1 cellular context compared by ENCODE assay signal in the genomic region with DNA sequence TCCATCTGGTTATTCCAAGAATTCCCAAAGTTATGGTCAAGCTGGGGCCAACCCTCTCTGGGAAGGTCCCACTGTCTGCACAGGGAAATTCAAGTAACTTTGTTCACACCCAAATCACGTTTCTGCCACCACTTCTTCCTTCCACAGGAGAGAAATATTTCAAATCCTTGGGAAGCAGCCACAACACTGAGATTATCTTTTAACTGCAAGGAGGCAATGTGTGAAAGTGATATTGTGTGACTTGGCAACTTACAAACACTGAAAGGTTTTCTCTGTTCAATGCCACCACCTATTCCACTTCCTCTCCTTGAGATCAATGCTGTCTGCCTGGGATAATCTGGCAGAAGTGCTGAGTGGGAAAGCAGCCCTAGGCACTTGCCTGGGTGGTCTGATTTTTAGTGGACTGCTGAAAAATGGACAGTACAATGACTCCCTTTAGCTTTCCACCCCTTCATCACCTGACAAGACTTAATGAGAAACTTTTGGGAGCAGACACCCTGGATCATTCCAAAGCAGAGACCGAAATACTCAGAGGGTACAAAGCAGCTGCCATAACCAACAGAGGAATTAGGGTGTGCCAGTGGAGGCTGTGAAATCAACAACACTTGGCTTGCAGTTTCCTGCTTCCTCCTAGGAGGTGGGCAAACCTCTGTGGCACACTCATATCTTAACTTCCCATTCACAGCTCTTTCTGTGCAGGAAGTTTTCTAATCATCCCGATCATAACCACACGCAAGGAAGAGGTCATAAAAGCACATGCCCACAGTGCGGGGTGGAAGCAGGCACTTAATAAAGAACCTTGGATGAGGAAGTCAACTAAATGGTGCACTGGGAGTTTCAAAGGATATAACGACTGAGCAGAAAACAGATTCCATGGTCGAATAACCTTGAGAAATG.
TF ChIP-seq lines count a peak whose summit lies in the region.

No MANE protein-coding gene starts in this region.

TF ChIP-seq in K562, 482 proteins besides CTCF, POLR2A, EP300 and RAD21:
- TF ChIP-seq CBX5 (IDR thresholded peaks at IDR 0.05; ENCODE audit: borderline replicate concordance, low read depth): peak; percentile 87
- TF ChIP-seq BMI1 (IDR thresholded peaks at IDR 0.05; ENCODE audit: low read length): no peak
- no peak for TF ChIP-seq POLR3A (IDR thresholded peaks at IDR 0.05; ENCODE audit: borderline replicate concordance, extremely low read depth, insufficient read depth, insufficient read length)
- no peak for TF ChIP-seq FOXK1 (CRISPR knock-in tag; IDR thresholded peaks at IDR 0.05; ENCODE audit: borderline replicate concordance)
- TF ChIP-seq CBX1 (IDR thresholded peaks at IDR 0.05; ENCODE audit: low read depth): peak; percentile 48; the same call in 1 of the 2 replicates
- no peak for TF ChIP-seq ZNF197 (CRISPR knock-in tag; IDR thresholded peaks at IDR 0.05; ENCODE audit: low read depth)
- TF ChIP-seq CBX3 (IDR thresholded peaks at IDR 0.05; ENCODE audit: borderline replicate concordance in 1 of 2, low read length in 2 of 2): peak in 1 of 2 experiments; percentile 95; a peak in 1 of 3 replicates
- TF ChIP-seq SMAD1 (IDR thresholded peaks at IDR 0.05; ENCODE audit: low read depth, low read length, partially characterized antibody): no peak
- TF ChIP-seq, protein P1, sequence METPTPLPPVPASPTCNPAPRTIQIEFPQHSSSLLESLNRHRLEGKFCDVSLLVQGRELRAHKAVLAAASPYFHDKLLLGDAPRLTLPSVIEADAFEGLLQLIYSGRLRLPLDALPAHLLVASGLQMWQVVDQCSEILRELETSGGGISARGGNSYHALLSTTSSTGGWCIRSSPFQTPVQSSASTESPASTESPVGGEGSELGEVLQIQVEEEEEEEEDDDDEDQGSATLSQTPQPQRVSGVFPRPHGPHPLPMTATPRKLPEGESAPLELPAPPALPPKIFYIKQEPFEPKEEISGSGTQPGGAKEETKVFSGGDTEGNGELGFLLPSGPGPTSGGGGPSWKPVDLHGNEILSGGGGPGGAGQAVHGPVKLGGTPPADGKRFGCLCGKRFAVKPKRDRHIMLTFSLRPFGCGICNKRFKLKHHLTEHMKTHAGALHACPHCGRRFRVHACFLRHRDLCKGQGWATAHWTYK (CRISPR knock-in tag; IDR thresholded peaks at IDR 0.05): no peak
- peak; percentile 38; the same call in 1 of the 2 replicates for TF ChIP-seq TAL1 (IDR thresholded peaks at IDR 0.05)
- no peak for TF ChIP-seq RBM15 (IDR thresholded peaks at IDR 0.05; ENCODE audit: insufficient read depth, low read length)
- TF ChIP-seq ZNF217 (CRISPR knock-in tag; IDR thresholded peaks at IDR 0.05): no peak
- no peak for TF ChIP-seq ZNF644 (tag; IDR thresholded peaks at IDR 0.05; ENCODE audit: low read depth)
- TF ChIP-seq NEUROD1 (IDR thresholded peaks at IDR 0.05; ENCODE audit: borderline replicate concordance, low read depth, low read length, partially characterized antibody): no peak
- TF ChIP-seq CBFA2T3 (IDR thresholded peaks at IDR 0.05): peak; percentile 65
- TF ChIP-seq MAFK (IDR thresholded peaks at IDR 0.05; ENCODE audit: low read length): no peak
- no peak for TF ChIP-seq ZNF124 (CRISPR knock-in tag; IDR thresholded peaks at IDR 0.05)
- no peak for TF ChIP-seq CCNT2 (IDR thresholded peaks at IDR 0.05; ENCODE audit: borderline replicate concordance, extremely low read depth, insufficient read length, low read depth, low read length)
- TF ChIP-seq, protein P2, sequence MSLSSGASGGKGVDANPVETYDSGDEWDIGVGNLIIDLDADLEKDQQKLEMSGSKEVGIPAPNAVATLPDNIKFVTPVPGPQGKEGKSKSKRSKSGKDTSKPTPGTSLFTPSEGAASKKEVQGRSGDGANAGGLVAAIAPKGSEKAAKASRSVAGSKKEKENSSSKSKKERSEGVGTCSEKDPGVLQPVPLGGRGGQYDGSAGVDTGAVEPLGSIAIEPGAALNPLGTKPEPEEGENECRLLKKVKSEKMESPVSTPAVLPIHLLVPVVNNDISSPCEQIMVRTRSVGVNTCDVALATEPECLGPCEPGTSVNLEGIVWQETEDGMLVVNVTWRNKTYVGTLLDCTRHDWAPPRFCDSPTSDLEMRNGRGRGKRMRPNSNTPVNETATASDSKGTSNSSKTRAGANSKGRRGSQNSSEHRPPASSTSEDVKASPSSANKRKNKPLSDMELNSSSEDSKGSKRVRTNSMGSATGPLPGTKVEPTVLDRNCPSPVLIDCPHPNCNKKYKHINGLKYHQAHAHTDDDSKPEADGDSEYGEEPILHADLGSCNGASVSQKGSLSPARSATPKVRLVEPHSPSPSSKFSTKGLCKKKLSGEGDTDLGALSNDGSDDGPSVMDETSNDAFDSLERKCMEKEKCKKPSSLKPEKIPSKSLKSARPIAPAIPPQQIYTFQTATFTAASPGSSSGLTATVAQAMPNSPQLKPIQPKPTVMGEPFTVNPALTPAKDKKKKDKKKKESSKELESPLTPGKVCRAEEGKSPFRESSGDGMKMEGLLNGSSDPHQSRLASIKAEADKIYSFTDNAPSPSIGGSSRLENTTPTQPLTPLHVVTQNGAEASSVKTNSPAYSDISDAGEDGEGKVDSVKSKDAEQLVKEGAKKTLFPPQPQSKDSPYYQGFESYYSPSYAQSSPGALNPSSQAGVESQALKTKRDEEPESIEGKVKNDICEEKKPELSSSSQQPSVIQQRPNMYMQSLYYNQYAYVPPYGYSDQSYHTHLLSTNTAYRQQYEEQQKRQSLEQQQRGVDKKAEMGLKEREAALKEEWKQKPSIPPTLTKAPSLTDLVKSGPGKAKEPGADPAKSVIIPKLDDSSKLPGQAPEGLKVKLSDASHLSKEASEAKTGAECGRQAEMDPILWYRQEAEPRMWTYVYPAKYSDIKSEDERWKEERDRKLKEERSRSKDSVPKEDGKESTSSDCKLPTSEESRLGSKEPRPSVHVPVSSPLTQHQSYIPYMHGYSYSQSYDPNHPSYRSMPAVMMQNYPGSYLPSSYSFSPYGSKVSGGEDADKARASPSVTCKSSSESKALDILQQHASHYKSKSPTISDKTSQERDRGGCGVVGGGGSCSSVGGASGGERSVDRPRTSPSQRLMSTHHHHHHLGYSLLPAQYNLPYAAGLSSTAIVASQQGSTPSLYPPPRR (CRISPR knock-in tag; IDR thresholded peaks at IDR 0.05; ENCODE audit: borderline replicate concordance): no peak
- TF ChIP-seq, protein P3, sequence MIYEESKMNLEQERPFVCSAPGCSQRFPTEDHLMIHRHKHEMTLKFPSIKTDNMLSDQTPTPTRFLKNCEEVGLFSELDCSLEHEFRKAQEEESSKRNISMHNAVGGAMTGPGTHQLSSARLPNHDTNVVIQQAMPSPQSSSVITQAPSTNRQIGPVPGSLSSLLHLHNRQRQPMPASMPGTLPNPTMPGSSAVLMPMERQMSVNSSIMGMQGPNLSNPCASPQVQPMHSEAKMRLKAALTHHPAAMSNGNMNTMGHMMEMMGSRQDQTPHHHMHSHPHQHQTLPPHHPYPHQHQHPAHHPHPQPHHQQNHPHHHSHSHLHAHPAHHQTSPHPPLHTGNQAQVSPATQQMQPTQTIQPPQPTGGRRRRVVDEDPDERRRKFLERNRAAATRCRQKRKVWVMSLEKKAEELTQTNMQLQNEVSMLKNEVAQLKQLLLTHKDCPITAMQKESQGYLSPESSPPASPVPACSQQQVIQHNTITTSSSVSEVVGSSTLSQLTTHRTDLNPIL (CRISPR knock-in tag; IDR thresholded peaks at IDR 0.05): no peak
- TF ChIP-seq, protein P4, sequence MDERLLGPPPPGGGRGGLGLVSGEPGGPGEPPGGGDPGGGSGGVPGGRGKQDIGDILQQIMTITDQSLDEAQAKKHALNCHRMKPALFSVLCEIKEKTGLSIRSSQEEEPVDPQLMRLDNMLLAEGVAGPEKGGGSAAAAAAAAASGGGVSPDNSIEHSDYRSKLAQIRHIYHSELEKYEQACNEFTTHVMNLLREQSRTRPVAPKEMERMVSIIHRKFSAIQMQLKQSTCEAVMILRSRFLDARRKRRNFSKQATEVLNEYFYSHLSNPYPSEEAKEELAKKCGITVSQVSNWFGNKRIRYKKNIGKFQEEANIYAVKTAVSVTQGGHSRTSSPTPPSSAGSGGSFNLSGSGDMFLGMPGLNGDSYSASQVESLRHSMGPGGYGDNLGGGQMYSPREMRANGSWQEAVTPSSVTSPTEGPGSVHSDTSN (CRISPR knock-in tag; IDR thresholded peaks at IDR 0.05; ENCODE audit: low read depth): no peak
- TF ChIP-seq, protein P4 (tag; conservative IDR thresholded peaks at IDR 0.05; ENCODE audit: low read depth): no peak
- peak; percentile 44 for TF ChIP-seq ZFP36 (IDR thresholded peaks at IDR 0.05; ENCODE audit: low read depth, low read length, partially characterized antibody)
- peak in 1 of 2 experiments; percentile 51; a peak in 1 of 4 replicates for TF ChIP-seq TRIM24 (IDR thresholded peaks at IDR 0.05)
- TF ChIP-seq, protein P5, sequence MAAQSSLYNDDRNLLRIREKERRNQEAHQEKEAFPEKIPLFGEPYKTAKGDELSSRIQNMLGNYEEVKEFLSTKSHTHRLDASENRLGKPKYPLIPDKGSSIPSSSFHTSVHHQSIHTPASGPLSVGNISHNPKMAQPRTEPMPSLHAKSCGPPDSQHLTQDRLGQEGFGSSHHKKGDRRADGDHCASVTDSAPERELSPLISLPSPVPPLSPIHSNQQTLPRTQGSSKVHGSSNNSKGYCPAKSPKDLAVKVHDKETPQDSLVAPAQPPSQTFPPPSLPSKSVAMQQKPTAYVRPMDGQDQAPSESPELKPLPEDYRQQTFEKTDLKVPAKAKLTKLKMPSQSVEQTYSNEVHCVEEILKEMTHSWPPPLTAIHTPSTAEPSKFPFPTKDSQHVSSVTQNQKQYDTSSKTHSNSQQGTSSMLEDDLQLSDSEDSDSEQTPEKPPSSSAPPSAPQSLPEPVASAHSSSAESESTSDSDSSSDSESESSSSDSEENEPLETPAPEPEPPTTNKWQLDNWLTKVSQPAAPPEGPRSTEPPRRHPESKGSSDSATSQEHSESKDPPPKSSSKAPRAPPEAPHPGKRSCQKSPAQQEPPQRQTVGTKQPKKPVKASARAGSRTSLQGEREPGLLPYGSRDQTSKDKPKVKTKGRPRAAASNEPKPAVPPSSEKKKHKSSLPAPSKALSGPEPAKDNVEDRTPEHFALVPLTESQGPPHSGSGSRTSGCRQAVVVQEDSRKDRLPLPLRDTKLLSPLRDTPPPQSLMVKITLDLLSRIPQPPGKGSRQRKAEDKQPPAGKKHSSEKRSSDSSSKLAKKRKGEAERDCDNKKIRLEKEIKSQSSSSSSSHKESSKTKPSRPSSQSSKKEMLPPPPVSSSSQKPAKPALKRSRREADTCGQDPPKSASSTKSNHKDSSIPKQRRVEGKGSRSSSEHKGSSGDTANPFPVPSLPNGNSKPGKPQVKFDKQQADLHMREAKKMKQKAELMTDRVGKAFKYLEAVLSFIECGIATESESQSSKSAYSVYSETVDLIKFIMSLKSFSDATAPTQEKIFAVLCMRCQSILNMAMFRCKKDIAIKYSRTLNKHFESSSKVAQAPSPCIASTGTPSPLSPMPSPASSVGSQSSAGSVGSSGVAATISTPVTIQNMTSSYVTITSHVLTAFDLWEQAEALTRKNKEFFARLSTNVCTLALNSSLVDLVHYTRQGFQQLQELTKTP (IDR thresholded peaks at IDR 0.05; ENCODE audit: low read depth in 1 of 2, partially characterized antibody in 2 of 2): no peak
- peak; percentile 32; the same call in 1 of the 2 replicates for TF ChIP-seq CBFA2T2 (conservative IDR thresholded peaks at IDR 0.05)
- peak; percentile 57 for TF ChIP-seq TCF3 (CRISPR knock-in tag; IDR thresholded peaks at IDR 0.05)
- no peak for TF ChIP-seq COPS2 (conservative IDR thresholded peaks at IDR 0.05)
- TF ChIP-seq POLR2H (tag; IDR thresholded peaks at IDR 0.05; ENCODE audit: low read depth): no peak
- TF ChIP-seq SPI1 (IDR thresholded peaks at IDR 0.05; ENCODE audit: borderline replicate concordance, low read depth, low read length): peak; percentile 70; the same call in 1 of the 2 replicates
- no peak for TF ChIP-seq ZFX (CRISPR knock-in tag; IDR thresholded peaks at IDR 0.05)
- TF ChIP-seq CSDE1 (IDR thresholded peaks at IDR 0.05): no peak
- TF ChIP-seq TRIM28 (IDR thresholded peaks at IDR 0.05): peak; percentile 82
TF ChIP-seq in K562: peak in this region for 11.
